In genomic region chr2:54952978-54953456, GRCh38 we compare ENCODE assay signal across 16 cellular contexts.
DNase-seq lines count a peak whose midpoint lies in the region; ATAC-seq and TF ChIP-seq lines count a peak whose summit lies in the region.
"Had no signal": no experiment of that assay in that cellular context is flagged by ENCODE, and none has a peak within 500 bp of the region (broad histone marks: within the 10 kb centered on the region; RNA-seq: fewer than 3 reads in every experiment).

No MANE protein-coding gene starts in this region.

- peaks cover 3% of the 10 kb centered on the region for H3K9me3 Mint-ChIP-seq in glutamatergic neuron (ENCODE audit: unreplicated experiment)
- no peaks in the 10 kb centered on the region for H3K9me3 Mint-ChIP-seq in activated CD8-positive, alpha-beta T cell treated with anti-CD3 and anti-CD28 coated beads, Interleukin-2, amount 10 ng/mL, durations not matched to agents 7 days and 5 days (ENCODE audit: insufficient read depth)
- H3K9me3 Mint-ChIP-seq: activated naive CD8-positive, alpha-beta T cell treated with anti-CD3 and anti-CD28 coated beads, Interleukin-2, amount 50 U/mL, for 24 hours had no signal

- TF ChIP-seq CTCF in glutamatergic neuron (IDR thresholded peaks at IDR 0.05; ENCODE audit: partially characterized antibody, unreplicated experiment) = no peak

- peak; percentile 53 for DNase-seq in AG08395 (ENCODE audit: low spot score)
- peak; percentile 50 for DNase-seq in GM04504 (ENCODE audit: low read depth)
- peak; percentile 64 for DNase-seq in RKO (ENCODE audit: low spot score)
- no peak for DNase-seq in glutamatergic neuron
- DNase-seq in activated CD8-positive, alpha-beta T cell treated with anti-CD3 and anti-CD28 coated beads, Interleukin-2, amount 10 ng/mL, durations not matched to agents 7 days and 5 days = no peak
- DNase-seq: activated naive CD8-positive, alpha-beta T cell treated with anti-CD3 and anti-CD28 coated beads, Interleukin-2, amount 50 U/mL, for 24 hours; activated T-cell treated with anti-CD3 and anti-CD28 coated beads for 4 hours; DND-41; erythroblast; heart right ventricle; NCI-H1436; NCI-H226; pancreas had no signal

- no peaks in the 10 kb centered on the region for H3K36me3 Mint-ChIP-seq in glutamatergic neuron (ENCODE audit: unreplicated experiment)
- no peaks in the 10 kb centered on the region for H3K36me3 Mint-ChIP-seq in activated CD8-positive, alpha-beta T cell treated with anti-CD3 and anti-CD28 coated beads, Interleukin-2, amount 10 ng/mL, durations not matched to agents 7 days and 5 days (ENCODE audit: low read depth)

- H3K4me3 Mint-ChIP-seq in glutamatergic neuron (ENCODE audit: unreplicated experiment) = no peak overlapping the region
- no peak overlapping the region for H3K4me3 Mint-ChIP-seq in activated CD8-positive, alpha-beta T cell treated with anti-CD3 and anti-CD28 coated beads, Interleukin-2, amount 10 ng/mL, durations not matched to agents 7 days and 5 days
- H3K4me3 Mint-ChIP-seq: activated naive CD8-positive, alpha-beta T cell treated with anti-CD3 and anti-CD28 coated beads, Interleukin-2, amount 50 U/mL, for 24 hours had no signal

- H3K4me1 Mint-ChIP-seq in glutamatergic neuron (ENCODE audit: low read depth, unreplicated experiment) = peaks cover 15% of the 10 kb centered on the region
- peaks cover 2% of the 10 kb centered on the region for H3K4me1 Mint-ChIP-seq in activated CD8-positive, alpha-beta T cell treated with anti-CD3 and anti-CD28 coated beads, Interleukin-2, amount 10 ng/mL, durations not matched to agents 7 days and 5 days (ENCODE audit: low read depth)

- ATAC-seq in GM18498 (IDR thresholded peaks at IDR 0.05; ENCODE audit: unreplicated experiment) (no peak), HG02678 (IDR thresholded peaks at IDR 0.05; ENCODE audit: unreplicated experiment) (no peak), HG02885 (IDR thresholded peaks at IDR 0.05; ENCODE audit: poor library complexity, unreplicated experiment) (no peak)
- ATAC-seq in activated CD8-positive, alpha-beta T cell treated with anti-CD3 and anti-CD28 coated beads, Interleukin-2, amount 10 ng/mL, durations not matched to agents 7 days and 5 days = no peak
- ATAC-seq: activated naive CD8-positive, alpha-beta T cell treated with anti-CD3 and anti-CD28 coated beads, Interleukin-2, amount 50 U/mL, for 24 hours; heart right ventricle; pancreas had no signal

- POLR2A ChIA-PET in activated CD8-positive, alpha-beta T cell treated with anti-CD3 and anti-CD28 coated beads, Interleukin-2, amount 10 ng/mL, durations not matched to agents 7 days and 5 days (lab: Charles Lee) = no interaction called here

- peaks cover 3% of the 10 kb centered on the region for H3K27me3 Mint-ChIP-seq in glutamatergic neuron (ENCODE audit: unreplicated experiment)
- H3K27me3 Mint-ChIP-seq in activated CD8-positive, alpha-beta T cell treated with anti-CD3 and anti-CD28 coated beads, Interleukin-2, amount 10 ng/mL, durations not matched to agents 7 days and 5 days (ENCODE audit: low read depth) = no peaks in the 10 kb centered on the region
- H3K27me3 Mint-ChIP-seq: activated naive CD8-positive, alpha-beta T cell treated with anti-CD3 and anti-CD28 coated beads, Interleukin-2, amount 50 U/mL, for 24 hours had no signal

- CTCF ChIA-PET in activated CD8-positive, alpha-beta T cell treated with anti-CD3 and anti-CD28 coated beads, Interleukin-2, amount 10 ng/mL, durations not matched to agents 7 days and 5 days (lab: Charles Lee) = no interaction called here

- H3K27ac Mint-ChIP-seq in glutamatergic neuron (ENCODE audit: unreplicated experiment) = peak overlapping the region; percentile 36
- H3K27ac Mint-ChIP-seq in activated CD8-positive, alpha-beta T cell treated with anti-CD3 and anti-CD28 coated beads, Interleukin-2, amount 10 ng/mL, durations not matched to agents 7 days and 5 days = no peak overlapping the region
- H3K27ac Mint-ChIP-seq: activated naive CD8-positive, alpha-beta T cell treated with anti-CD3 and anti-CD28 coated beads, Interleukin-2, amount 50 U/mL, for 24 hours had no signal

Comparison
In these comparisons a context has a peak if more than half of its experiments do, and no peak if none do; other contexts are left out.
1. DNase-seq: peak in AG08395 (single experiment), GM04504 (single experiment) and RKO (single experiment); none in glutamatergic neuron (single experiment) and activated CD8-positive, alpha-beta T cell treated with anti-CD3 and anti-CD28 coated beads, Interleukin-2, amount 10 ng/mL, durations not matched to agents 7 days and 5 days (single experiment).